8 cellular contexts compared by ENCODE assay signal in genomic region chr19:41398603-41399002, GRCh38. TPM values are rescaled to one million over a fixed set of nuclear protein-coding genes. Genes with fewer than 3 reads are reported as not detected.
DNase-seq lines count a peak whose midpoint lies in the region; ATAC-seq and FAIRE-seq lines count a peak whose summit lies in the region.

No MANE protein-coding gene starts in this region.

- H3K36me3 Mint-ChIP-seq in T-helper 2 cell treated with Interferon-gamma antibody and Interleukin-4, amounts not matched to agents 5 μg/mL and 100 μg/mL, for 36 hours (ENCODE audit: low read depth), result peaks cover 5% of the 10 kb centered on the region
- H3K36me3 Mint-ChIP-seq in activated T-helper 1 cell treated with anti-CD3 and anti-CD28 coated beads, Interleukin-12 subunit alpha, Interleukin-12 subunit beta, Interleukin-2, Interleukin-4 antibody, amounts not matched to agents 30 ng/mL and 10 ng/mL and 1 ng/mL, durations not matched to agents 14 hours and 24 hours and 36 hours (ENCODE audit: low read depth), result peaks cover 4% of the 10 kb centered on the region

- H3K27ac ChIP-seq in iPS-20b (ENCODE audit: low read length) (no peak overlapping the region), stomach smooth muscle (ENCODE audit: low read length) (peak overlapping the region; percentile 92)

- intact Hi-C loops in activated T-helper 1 cell treated with anti-CD3 and anti-CD28 coated beads, Interleukin-12 subunit alpha, Interleukin-12 subunit beta, Interleukin-2, Interleukin-4 antibody, amounts not matched to agents 30 ng/mL and 10 ng/mL and 1 ng/mL, durations not matched to agents 14 hours and 24 hours and 36 hours (cut with micrococcal nuclease), result loop anchor here (5.0 kb wide), 3 partner anchors 91 to 199 kb away; no protein-coding TSS in a partner anchor

- H3K4me1 Mint-ChIP-seq in T-helper 2 cell treated with Interferon-gamma antibody and Interleukin-4, amounts not matched to agents 5 μg/mL and 100 μg/mL, for 36 hours (ENCODE audit: low read depth), result peaks cover 27% of the 10 kb centered on the region
- H3K4me1 Mint-ChIP-seq in activated T-helper 1 cell treated with anti-CD3 and anti-CD28 coated beads, Interleukin-12 subunit alpha, Interleukin-12 subunit beta, Interleukin-2, Interleukin-4 antibody, amounts not matched to agents 30 ng/mL and 10 ng/mL and 1 ng/mL, durations not matched to agents 14 hours and 24 hours and 36 hours (ENCODE audit: low read depth), result peaks cover 28% of the 10 kb centered on the region

- peaks cover 2% of the 10 kb centered on the region; the same call in 1 of the 2 replicates for H3K4me1 ChIP-seq in iPS-20b (ENCODE audit: insufficient read depth, low read length)
- peaks cover 19% of the 10 kb centered on the region for H3K4me1 ChIP-seq in stomach smooth muscle (ENCODE audit: control insufficient read depth, insufficient read depth, low read length)

- no peak for DNase-seq in T-helper 2 cell treated with Interferon-gamma antibody and Interleukin-4, amounts not matched to agents 5 μg/mL and 100 μg/mL, for 36 hours (ENCODE audit: low spot score)
- DNase-seq in T-helper 2 cell (no peak), NCI-H345 treated with DMSO at 0.1 percent for 48 hours (lab: John Stamatoyannopoulos, UW; ENCODE audit: unreplicated experiment) (no peak), HTR-8/SVneo (ENCODE audit: insufficient read length, low spot score) (no peak)
- no peak for DNase-seq in activated T-helper 1 cell treated with anti-CD3 and anti-CD28 coated beads, Interleukin-12 subunit alpha, Interleukin-12 subunit beta, Interleukin-2, Interleukin-4 antibody, amounts not matched to agents 30 ng/mL and 10 ng/mL and 1 ng/mL, durations not matched to agents 14 hours and 24 hours and 36 hours (ENCODE audit: low spot score)

- ATAC-seq in GM21360 (IDR thresholded peaks at IDR 0.05; ENCODE audit: unreplicated experiment), result no peak

- H3K9me3 Mint-ChIP-seq in T-helper 2 cell treated with Interferon-gamma antibody and Interleukin-4, amounts not matched to agents 5 μg/mL and 100 μg/mL, for 36 hours, result no peaks in the 10 kb centered on the region
- H3K9me3 Mint-ChIP-seq in activated T-helper 1 cell treated with anti-CD3 and anti-CD28 coated beads, Interleukin-12 subunit alpha, Interleukin-12 subunit beta, Interleukin-2, Interleukin-4 antibody, amounts not matched to agents 30 ng/mL and 10 ng/mL and 1 ng/mL, durations not matched to agents 14 hours and 24 hours and 36 hours, result no peaks in the 10 kb centered on the region

- no peaks in the 10 kb centered on the region for H3K27me3 ChIP-seq in iPS-20b (ENCODE audit: insufficient read depth, low read length)
- H3K27me3 ChIP-seq in stomach smooth muscle (ENCODE audit: control insufficient read depth in 1 of 2, insufficient read depth in 2 of 2, low read length in 2 of 2), result no peaks in the 10 kb centered on the region

- no peak for FAIRE-seq in HTR-8/SVneo (lab: Jason Lieb, UNC)

- H3K9me3 ChIP-seq in iPS-20b (ENCODE audit: insufficient read depth, low read depth, low read length) (no peaks in the 10 kb centered on the region), stomach smooth muscle (ENCODE audit: control insufficient read depth in 2 of 2, low read length in 2 of 2) (no peaks in the 10 kb centered on the region)

- H3K9ac ChIP-seq in iPS-20b (ENCODE audit: low read depth, low read length) (peak overlapping the region; percentile 96; the same call in 1 of the 2 replicates), stomach smooth muscle (ENCODE audit: low read length in 2 of 2) (peak overlapping the region; percentile 88 to 95)

- no peaks in the 10 kb centered on the region for H3K36me3 ChIP-seq in iPS-20b (ENCODE audit: insufficient read depth, low read depth, low read length)
- peaks cover 4 to 7% of the 10 kb centered on the region in 2 donors for H3K36me3 ChIP-seq in stomach smooth muscle (ENCODE audit: control insufficient read depth in 2 of 2, insufficient read depth in 2 of 2, low read length in 2 of 2)

- H3K4me3 Mint-ChIP-seq in T-helper 2 cell treated with Interferon-gamma antibody and Interleukin-4, amounts not matched to agents 5 μg/mL and 100 μg/mL, for 36 hours, result peak overlapping the region; percentile 97
- H3K4me3 Mint-ChIP-seq in activated T-helper 1 cell treated with anti-CD3 and anti-CD28 coated beads, Interleukin-12 subunit alpha, Interleukin-12 subunit beta, Interleukin-2, Interleukin-4 antibody, amounts not matched to agents 30 ng/mL and 10 ng/mL and 1 ng/mL, durations not matched to agents 14 hours and 24 hours and 36 hours, result peak overlapping the region; percentile 97

- no peaks in the 10 kb centered on the region for H3K27me3 Mint-ChIP-seq in T-helper 2 cell treated with Interferon-gamma antibody and Interleukin-4, amounts not matched to agents 5 μg/mL and 100 μg/mL, for 36 hours (ENCODE audit: low read depth)
- no peaks in the 10 kb centered on the region for H3K27me3 Mint-ChIP-seq in activated T-helper 1 cell treated with anti-CD3 and anti-CD28 coated beads, Interleukin-12 subunit alpha, Interleukin-12 subunit beta, Interleukin-2, Interleukin-4 antibody, amounts not matched to agents 30 ng/mL and 10 ng/mL and 1 ng/mL, durations not matched to agents 14 hours and 24 hours and 36 hours (ENCODE audit: insufficient read depth)

- H3K27ac Mint-ChIP-seq in T-helper 2 cell treated with Interferon-gamma antibody and Interleukin-4, amounts not matched to agents 5 μg/mL and 100 μg/mL, for 36 hours, result peak overlapping the region; percentile 46
- peak overlapping the region; percentile 67 for H3K27ac Mint-ChIP-seq in activated T-helper 1 cell treated with anti-CD3 and anti-CD28 coated beads, Interleukin-12 subunit alpha, Interleukin-12 subunit beta, Interleukin-2, Interleukin-4 antibody, amounts not matched to agents 30 ng/mL and 10 ng/mL and 1 ng/mL, durations not matched to agents 14 hours and 24 hours and 36 hours

- H3K4me3 ChIP-seq in iPS-20b (ENCODE audit: low read length), result peak overlapping the region; percentile 94
- peak overlapping the region; percentile 88 to 90 for H3K4me3 ChIP-seq in stomach smooth muscle (ENCODE audit: low read length in 2 of 2)

RNA-seq across cellular contexts. Expression of gene BCKDHA, which starts 1.0 kb away (rescaled TPM):
- total RNA-seq in activated T-helper 1 cell treated with anti-CD3 and anti-CD28 coated beads, Interleukin-12 subunit alpha, Interleukin-12 subunit beta, Interleukin-2, Interleukin-4 antibody, amounts not matched to agents 30 ng/mL and 10 ng/mL and 1 ng/mL, durations not matched to agents 14 hours and 24 hours and 36 hours, result 14.6 and 22.7 TPM in 2 replicates

RNA-seq across cellular contexts. Expression of gene EXOSC5, which starts 1.4 kb away (rescaled TPM):
- 59.3 and 66.6 TPM in 2 replicates for total RNA-seq in activated T-helper 1 cell treated with anti-CD3 and anti-CD28 coated beads, Interleukin-12 subunit alpha, Interleukin-12 subunit beta, Interleukin-2, Interleukin-4 antibody, amounts not matched to agents 30 ng/mL and 10 ng/mL and 1 ng/mL, durations not matched to agents 14 hours and 24 hours and 36 hours

RNA-seq across cellular contexts. Expression of gene TMEM91, which starts 22.3 kb away (rescaled TPM):
- 2.8 and 2.9 TPM in 2 replicates for total RNA-seq in activated T-helper 1 cell treated with anti-CD3 and anti-CD28 coated beads, Interleukin-12 subunit alpha, Interleukin-12 subunit beta, Interleukin-2, Interleukin-4 antibody, amounts not matched to agents 30 ng/mL and 10 ng/mL and 1 ng/mL, durations not matched to agents 14 hours and 24 hours and 36 hours

RNA-seq across cellular contexts. Expression of gene B3GNT8, which starts 28.6 kb away (rescaled TPM):
- total RNA-seq in activated T-helper 1 cell treated with anti-CD3 and anti-CD28 coated beads, Interleukin-12 subunit alpha, Interleukin-12 subunit beta, Interleukin-2, Interleukin-4 antibody, amounts not matched to agents 30 ng/mL and 10 ng/mL and 1 ng/mL, durations not matched to agents 14 hours and 24 hours and 36 hours, result 0.44 and 0.99 TPM in 2 replicates

RNA-seq across cellular contexts. Expression of gene B9D2, which starts 34.7 kb away (rescaled TPM):
- 4.4 and 4.5 TPM in 2 replicates for total RNA-seq in activated T-helper 1 cell treated with anti-CD3 and anti-CD28 coated beads, Interleukin-12 subunit alpha, Interleukin-12 subunit beta, Interleukin-2, Interleukin-4 antibody, amounts not matched to agents 30 ng/mL and 10 ng/mL and 1 ng/mL, durations not matched to agents 14 hours and 24 hours and 36 hours
